16 cellular contexts compared by ENCODE assay signal in the genomic region with DNA sequence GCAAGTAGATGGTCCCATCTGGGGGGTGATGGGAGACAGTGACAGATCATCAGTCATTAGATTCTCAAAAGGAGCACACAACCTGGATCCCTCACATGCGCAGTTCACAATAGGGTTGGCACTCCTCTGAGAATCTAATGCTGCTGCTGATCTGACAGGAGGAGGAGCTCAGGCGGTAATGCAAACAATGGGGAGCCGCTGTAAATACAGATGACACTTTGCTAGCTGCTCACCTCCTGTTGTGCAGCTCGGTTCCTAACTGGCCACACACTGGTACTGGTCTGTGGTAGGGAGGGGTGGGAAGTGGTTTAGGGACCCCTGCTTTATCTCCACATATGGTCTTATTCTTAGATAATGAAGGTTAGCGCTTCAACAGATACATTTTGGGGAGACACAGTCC.
"Had no signal": no experiment of that assay in that cellular context is flagged by ENCODE, and none has a peak within 500 bp of the region (broad histone marks: within the 10 kb centered on the region; RNA-seq: fewer than 3 reads in every experiment).

No MANE protein-coding gene starts in this region.

- H3K4me3 ChIP-seq: heart left ventricle, neural progenitor cell, ovary, right atrium auricular region, suprapubic skin, thyroid gland, upper lobe of left lung, uterus had no signal

- H3K27ac Mint-ChIP-seq: natural killer cell treated with Interleukin-12 subunit alpha and Interleukin-12 subunit beta and Interleukin-15 and Interleukin-18, amount 100 ng/mL, for 72 hours; neural progenitor cell had no signal

- H3K27me3 ChIP-seq: neural progenitor cell, ovary, right atrium auricular region, thyroid gland, upper lobe of left lung had no signal

- DNase-seq: effector memory CD4-positive, alpha-beta T cell; heart left ventricle; hippocampal formation; nucleus accumbens; ovary; small intestine; stimulated activated CD4-positive, alpha-beta T cell treated with anti-CD3 and anti-CD28 coated beads, Interleukin-12 subunit alpha, Interleukin-12 subunit beta, amount 100 ng/mL, for 4 hours; stimulated activated naive CD4-positive, alpha-beta T cell; thyroid gland; upper lobe of left lung; uterus had no signal

- H3K27ac ChIP-seq: heart left ventricle, neural progenitor cell, ovary, right atrium auricular region, suprapubic skin, thyroid gland, upper lobe of left lung, uterus had no signal

- ATAC-seq: esophagus mucosa, heart left ventricle had no signal

- H3K36me3 ChIP-seq: heart left ventricle, neural progenitor cell, ovary, right atrium auricular region, suprapubic skin, thyroid gland, upper lobe of left lung had no signal

- H3K9me3 ChIP-seq: heart left ventricle, ovary, right atrium auricular region, suprapubic skin, thyroid gland, upper lobe of left lung, uterus had no signal

- H3K4me1 ChIP-seq: heart left ventricle, neural progenitor cell, right atrium auricular region, suprapubic skin, thyroid gland, upper lobe of left lung, uterus had no signal

- H3K36me3 Mint-ChIP-seq: natural killer cell treated with Interleukin-12 subunit alpha and Interleukin-12 subunit beta and Interleukin-15 and Interleukin-18, amount 100 ng/mL, for 72 hours; neural progenitor cell had no signal

- H3K4me3 Mint-ChIP-seq: natural killer cell treated with Interleukin-12 subunit alpha and Interleukin-12 subunit beta and Interleukin-15 and Interleukin-18, amount 100 ng/mL, for 72 hours; neural progenitor cell had no signal

- H3K9me3 Mint-ChIP-seq: natural killer cell treated with Interleukin-12 subunit alpha and Interleukin-12 subunit beta and Interleukin-15 and Interleukin-18, amount 100 ng/mL, for 72 hours; neural progenitor cell had no signal
